In genomic region chr1:3745590-3746381, GRCh38 we compare ENCODE assay signal across 2 cellular contexts.
TF ChIP-seq lines count a peak whose summit lies in the region.

No MANE protein-coding gene starts in this region.

TF ChIP-seq in endothelial cell of umbilical vein, 7 proteins besides CTCF, POLR2A, EP300 and RAD21:
- TF ChIP-seq FOS (IDR thresholded peaks at IDR 0.05; ENCODE audit: borderline replicate concordance, insufficient read depth, low read length) (no peak), JUN (IDR thresholded peaks at IDR 0.05; ENCODE audit: borderline replicate concordance, insufficient read depth, insufficient read length, low read depth) (no peak), POLR2AphosphoS5 (IDR thresholded peaks at IDR 0.05; ENCODE audit: insufficient read depth, low read depth, low read length) (no peak), EZH2 (IDR thresholded peaks at IDR 0.05; ENCODE audit: borderline replicate concordance, low read depth, low read length, severe bottlenecking) (no peak), MAX (IDR thresholded peaks at IDR 0.05; ENCODE audit: insufficient read depth, insufficient read length) (no peak), GATA2 (IDR thresholded peaks at IDR 0.05; ENCODE audit: insufficient read depth, insufficient read length, low read depth, low read length) (no peak), MYC (IDR thresholded peaks at IDR 0.05; ENCODE audit: low read depth, low read length) (no peak)

TF ChIP-seq in neural cell, 6 proteins besides CTCF, POLR2A, EP300 and RAD21:
- no peak for TF ChIP-seq POLR2AphosphoS5 (IDR thresholded peaks at IDR 0.05)
- TF ChIP-seq EZH2 (IDR thresholded peaks at IDR 0.05; ENCODE audit: borderline replicate concordance, insufficient read depth, low read length, poor library complexity, severe bottlenecking), result no peak
- no peak for TF ChIP-seq REST (IDR thresholded peaks at IDR 0.05; ENCODE audit: borderline replicate concordance)
TF ChIP-seq in neural cell: peak in this region for 0.
